ENCODE assay signal across 8 cellular contexts in genomic region chr1:42035830-42036604, GRCh38.
DNase-seq lines count a peak whose midpoint lies in the region; ATAC-seq and TF ChIP-seq lines count a peak whose summit lies in the region.

No MANE protein-coding gene starts in this region.

- peak overlapping the region; percentile 82 for H3K4me3 Mint-ChIP-seq in activated T-cell treated with anti-CD3 and anti-CD28 coated beads, Interleukin-2, amount 50 U/mL, for 4 hours

- H3K4me1 ChIP-seq in esophagus squamous epithelium = peaks cover 0 to 18% (median 11%) of the 10 kb centered on the region in 3 donors
- H3K4me1 ChIP-seq in muscle layer of duodenum (ENCODE audit: control insufficient read depth in 1 of 2, insufficient read depth in 2 of 2, low read length in 2 of 2) = peaks cover 7 to 8% of the 10 kb centered on the region in 2 donors

- H3K27me3 Mint-ChIP-seq in activated T-cell treated with anti-CD3 and anti-CD28 coated beads, Interleukin-2, amount 50 U/mL, for 4 hours (ENCODE audit: low read depth) = no peaks in the 10 kb centered on the region

- H3K36me3 ChIP-seq in esophagus squamous epithelium (no peaks in the 10 kb centered on the region), muscle layer of duodenum (ENCODE audit: control insufficient read depth in 1 of 2, insufficient read depth in 2 of 2, low read length in 2 of 2) (no peaks in the 10 kb centered on the region)

- no peaks in the 10 kb centered on the region for H3K36me3 Mint-ChIP-seq in activated T-cell treated with anti-CD3 and anti-CD28 coated beads, Interleukin-2, amount 50 U/mL, for 4 hours (ENCODE audit: insufficient read depth)

- peak overlapping the region; percentile 78 for H3K4me3 ChIP-seq in Jurkat, Clone E6-1 (ENCODE audit: low read length)
- peak overlapping the region; percentile 71 to 97 (median 84) for H3K4me3 ChIP-seq in esophagus squamous epithelium
- H3K4me3 ChIP-seq in muscle layer of duodenum (ENCODE audit: low read depth in 1 of 2, low read length in 2 of 2) = peak overlapping the region; percentile 61 to 70

- peak; percentile 94 for ATAC-seq in GM21723 (IDR thresholded peaks at IDR 0.05; ENCODE audit: unreplicated experiment)
- ATAC-seq in activated T-cell treated with anti-CD3 and anti-CD28 coated beads, Interleukin-2, amount 50 U/mL, for 4 hours = peak; percentile 91

- H3K9me3 Mint-ChIP-seq in activated T-cell treated with anti-CD3 and anti-CD28 coated beads, Interleukin-2, amount 50 U/mL, for 4 hours = no peaks in the 10 kb centered on the region

- WGBS in esophagus squamous epithelium, 2 donors = 10 to 16% methylated on average over 5 to 7 of the region's 60 CpGs

- H3K9me3 ChIP-seq in esophagus squamous epithelium = no peaks in the 10 kb centered on the region
- H3K9me3 ChIP-seq in muscle layer of duodenum (ENCODE audit: control insufficient read depth in 1 of 2, low read length in 2 of 2) = no peaks in the 10 kb centered on the region

- DNase-seq in DMS53 treated with DMSO at 0.1 percent for 48 hours (lab: John Stamatoyannopoulos, UW; ENCODE audit: unreplicated experiment) (peak; percentile 87), OCI-M1 (lab: John Stamatoyannopoulos, UW) (peak; percentile 93), esophagus squamous epithelium (lab: John Stamatoyannopoulos, UW) (peak; percentile 55)
- peak; percentile 89 for DNase-seq in Jurkat, Clone E6-1 (ENCODE audit: low read depth, low spot score)
- DNase-seq in activated T-cell treated with anti-CD3 and anti-CD28 coated beads, Interleukin-2, amount 50 U/mL, for 4 hours = peak; percentile 99
- peak; percentile 96 to 98 for DNase-seq in stimulated activated CD8-positive, alpha-beta memory T cell treated with anti-CD3 and anti-CD28 coated beads, Interleukin-7, amount 100 ng/mL, for 1 hour (ENCODE audit: low read depth in 2 of 2)

- no peak for TF ChIP-seq POLR2A in esophagus squamous epithelium (IDR thresholded peaks at IDR 0.05)

- intact Hi-C loops in esophagus squamous epithelium (cut with DNase I) = no loop called here

- H3K27ac ChIP-seq in esophagus squamous epithelium (peak overlapping the region; percentile 80 to 85 (median 82)), muscle layer of duodenum (ENCODE audit: low read length) (peak overlapping the region; percentile 51)

- no peaks in the 10 kb centered on the region for H3K27me3 ChIP-seq in esophagus squamous epithelium
- H3K27me3 ChIP-seq in muscle layer of duodenum (ENCODE audit: low read depth, low read length) = no peaks in the 10 kb centered on the region

- TF ChIP-seq CTCF in esophagus squamous epithelium (IDR thresholded peaks at IDR 0.05) = no peak

- H3K4me1 Mint-ChIP-seq in activated T-cell treated with anti-CD3 and anti-CD28 coated beads, Interleukin-2, amount 50 U/mL, for 4 hours (ENCODE audit: low read depth) = peaks cover 42% of the 10 kb centered on the region

Comparison
In these comparisons a context has a peak if more than half of its experiments do, and no peak if none do; other contexts are left out.
1. Peak in every context shown above with its lines: DNase-seq, ATAC-seq, H3K4me3 ChIP-seq and H3K27ac ChIP-seq.